In the genomic region with DNA sequence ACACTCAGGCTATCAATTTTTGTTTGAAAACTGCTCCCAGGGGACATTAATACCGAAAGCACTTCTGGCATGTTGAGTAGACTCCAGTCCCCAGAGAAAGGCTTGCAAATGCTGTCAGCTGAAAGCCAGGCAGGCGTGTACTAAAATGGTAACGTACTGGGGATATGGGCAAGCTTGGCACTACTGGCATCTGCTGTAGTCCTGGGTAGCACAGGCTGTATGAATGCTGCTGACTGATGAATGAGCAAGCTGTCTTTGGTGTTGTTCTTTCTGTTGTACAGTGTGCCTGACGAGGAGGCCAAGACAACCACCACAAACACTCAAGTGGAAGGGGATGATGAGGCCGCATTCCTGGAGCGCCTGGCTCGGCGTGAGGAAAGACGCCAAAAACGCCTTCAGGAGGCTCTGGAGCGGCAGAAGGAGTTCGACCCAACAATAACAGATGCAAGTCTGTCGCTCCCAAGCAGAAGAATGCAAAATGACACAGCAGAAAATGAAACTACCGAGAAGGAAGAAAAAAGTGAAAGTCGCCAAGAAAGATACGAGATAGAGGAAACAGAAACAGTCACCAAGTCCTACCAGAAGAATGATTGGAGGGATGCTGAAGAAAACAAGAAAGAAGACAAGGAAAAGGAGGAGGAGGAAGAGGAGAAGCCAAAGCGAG, we compare ENCODE assay signal across 9 cellular contexts. TPM values are rescaled to one million over a fixed set of nuclear protein-coding genes. Genes with fewer than 3 reads are reported as not detected.
DNase-seq lines count a peak whose midpoint lies in the region; ATAC-seq, FAIRE-seq and TF ChIP-seq lines count a peak whose summit lies in the region.
"Had no signal": no experiment of that assay in that cellular context is flagged by ENCODE, and none has a peak within 500 bp of the region (broad histone marks: within the 10 kb centered on the region; RNA-seq: fewer than 3 reads in every experiment).

No MANE protein-coding gene starts in this region.

- FAIRE-seq in GM19239 (lab: Jason Lieb, UNC) = peak; percentile 21
- FAIRE-seq: urothelium cell line had no signal

- H3K27ac ChIP-seq in coronary artery = peak overlapping the region; percentile 86 to 89
- H3K27ac ChIP-seq in skeletal muscle tissue (ENCODE audit: low read depth, low read length) = peak overlapping the region; percentile 45
- H3K27ac ChIP-seq in testis = no peak overlapping the region

- intact Hi-C loops in testis (cut with DNase I; ENCODE audit: low total_unique reads) = no loop called here

- DNase-seq in GM19239 (ENCODE audit: insufficient read length, low spot score) = peak; percentile 33
- peak; percentile 97 for DNase-seq in coronary artery (ENCODE audit: low spot score)
- DNase-seq in NCI-H128 (lab: John Stamatoyannopoulos, UW; ENCODE audit: unreplicated experiment) = no peak
- DNase-seq in HK-2 (ENCODE audit: unreplicated experiment) = no peak
- no peak for DNase-seq in testis
- DNase-seq in HuH-7 (ENCODE audit: low spot score) = no peak

- no peak for TF ChIP-seq POLR2A in testis (IDR thresholded peaks at IDR 0.05)

- H3K4me3 ChIP-seq in coronary artery (peak overlapping the region; percentile 41), skeletal muscle tissue (ENCODE audit: low read length in 3 of 3) (peak overlapping the region in 1 of 3 donors; percentile 25), testis (no peak overlapping the region)

- peaks cover 0 to 2% (median 0%) of the 10 kb centered on the region in 3 donors for H3K36me3 ChIP-seq in skeletal muscle tissue (ENCODE audit: control insufficient read depth in 3 of 3, insufficient read depth in 3 of 3, low read length in 3 of 3)
- no peaks in the 10 kb centered on the region for H3K36me3 ChIP-seq in testis (ENCODE audit: low read depth, missing control alignments)

- WGBS in testis, 2 donors = 82 to 90% methylated on average over 16 to 17 of the region's 17 CpGs

- H3K9ac ChIP-seq in skeletal muscle tissue (ENCODE audit: low read depth in 1 of 3, low read length in 3 of 3) = no peak overlapping the region

- H3K27me3 ChIP-seq in skeletal muscle tissue (ENCODE audit: control insufficient read depth in 3 of 3, insufficient read depth in 3 of 3, low read length in 3 of 3) (no peaks in the 10 kb centered on the region), testis (no peaks in the 10 kb centered on the region)

- peak; percentile 55 for ATAC-seq in HG03135 (IDR thresholded peaks at IDR 0.05; ENCODE audit: unreplicated experiment)

- H3K9me3 ChIP-seq in skeletal muscle tissue (ENCODE audit: control insufficient read depth in 3 of 3, low read length in 3 of 3) (no peaks in the 10 kb centered on the region), testis (no peaks in the 10 kb centered on the region)

- TF ChIP-seq CTCF in coronary artery (IDR thresholded peaks at IDR 0.05) (no peak), testis (IDR thresholded peaks at IDR 0.05) (no peak)

- peaks cover 0 to 8% (median 5%) of the 10 kb centered on the region in 3 donors for H3K4me1 ChIP-seq in skeletal muscle tissue (ENCODE audit: control insufficient read depth in 3 of 3, insufficient read depth in 3 of 3, low read length in 3 of 3)
- H3K4me1 ChIP-seq in testis = no peaks in the 10 kb centered on the region

RNA-seq across cellular contexts. Expression of a gene that starts 53.5 kb away (rescaled TPM):
- total RNA-seq in skeletal muscle tissue (4.2 TPM), testis (10 to 100 TPM; 10.0 to 21.6 TPM)
- 13.9 TPM for polyA plus RNA-seq in testis (ENCODE audit: insufficient read depth, low read depth, low replicate concordance)

Comparison
In these comparisons a context has a peak if more than half of its experiments do, and no peak if none do; other contexts are left out.
1. DNase-seq: peak in GM19239 (single experiment) and coronary artery (single experiment); none in NCI-H128 (single experiment), HK-2 (single experiment), testis (single experiment) and HuH-7 (single experiment).
2. H3K27ac ChIP-seq: peak in coronary artery (2 of 2) and skeletal muscle tissue (single experiment); none in testis (0 of 2).